ENCODE assay signal across 8 cellular contexts in genomic region chr3:87350367-87351199, GRCh38.
DNase-seq lines count a peak whose midpoint lies in the region; ATAC-seq and TF ChIP-seq lines count a peak whose summit lies in the region.

No MANE protein-coding gene starts in this region.

- H3K27me3 ChIP-seq in stomach, result no peaks in the 10 kb centered on the region

- peak; percentile 88 to 90 for TF ChIP-seq CTCF in brain (conservative IDR thresholded peaks at IDR 0.05)
- TF ChIP-seq CTCF in stomach (IDR thresholded peaks at IDR 0.05), result peak in 5 of 7 experiments; percentile 40 to 87 (median 82)

- H3K4me1 ChIP-seq in stomach, result peaks cover 0 to 14% (median 0%) of the 10 kb centered on the region in 4 donors

- H3K27me3 Mint-ChIP-seq in brain (peaks cover 8% of the 10 kb centered on the region), immature natural killer cell (ENCODE audit: low read depth in 3 of 3) (peaks cover 0 to 5% (median 0%) of the 10 kb centered on the region in 3 donors)

- H3K9me3 Mint-ChIP-seq in brain, result no peaks in the 10 kb centered on the region
- no peaks in the 10 kb centered on the region for H3K9me3 Mint-ChIP-seq in immature natural killer cell

- intact Hi-C loops in stomach (cut with DNase I; ENCODE audit: low total_unique reads), result no loop called here

- H3K27ac Mint-ChIP-seq in brain (no peak overlapping the region), immature natural killer cell (no peak overlapping the region)

- H3K36me3 Mint-ChIP-seq in brain, result no peaks in the 10 kb centered on the region
- no peaks in the 10 kb centered on the region for H3K36me3 Mint-ChIP-seq in immature natural killer cell

- 15 to 20% (median 17%) methylated on average over 8 to 9 of the region's 9 CpGs for WGBS in stomach, 5 donors

- no peaks in the 10 kb centered on the region for H3K36me3 ChIP-seq in stomach

- peak; percentile 97 for ATAC-seq in GM19324 (IDR thresholded peaks at IDR 0.05; ENCODE audit: low FRiP score, unreplicated experiment)
- ATAC-seq in HG03108 (IDR thresholded peaks at IDR 0.05; ENCODE audit: unreplicated experiment), result peak; percentile 97

- H3K4me1 Mint-ChIP-seq in brain (peaks cover 5% of the 10 kb centered on the region), immature natural killer cell (no peaks in the 10 kb centered on the region)

- no peak overlapping the region for H3K4me3 ChIP-seq in stomach

- TF ChIP-seq EP300 in stomach (IDR thresholded peaks at IDR 0.05), result no peak

- no peak overlapping the region for H3K27ac ChIP-seq in stomach

- H3K4me3 Mint-ChIP-seq in brain, result no peak overlapping the region
- H3K4me3 Mint-ChIP-seq in immature natural killer cell, result no peak overlapping the region

- H3K9me3 ChIP-seq in stomach, result no peaks in the 10 kb centered on the region

- no peak for TF ChIP-seq POLR2A in stomach (IDR thresholded peaks at IDR 0.05)

- DNase-seq in NCI-H82 (lab: John Stamatoyannopoulos, UW) (peak; percentile 67), NCI-H82 treated with DMSO at 0.1 percent for 48 hours (lab: John Stamatoyannopoulos, UW; ENCODE audit: unreplicated experiment) (no peak), NCI-H460 (ENCODE audit: extremely low read depth, low read depth) (peak; percentile 34), immature natural killer cell (peak; percentile 36 to 53 (median 49)), stomach (no peak)

Comparison
In these comparisons a context has a peak if more than half of its experiments do, and no peak if none do; other contexts are left out.
1. DNase-seq: peak in NCI-H82 (single experiment), NCI-H460 (single experiment) and immature natural killer cell (3 of 3); none in NCI-H82 treated with DMSO at 0.1 percent for 48 hours (single experiment) and stomach (single experiment).